ENCODE assay signal across 8 cellular contexts in genomic region chr3:119033393-119034255, GRCh38. TPM values are rescaled to one million over a fixed set of nuclear protein-coding genes. Genes with fewer than 3 reads are reported as not detected.
A peak's percentile ranks its signal among the peaks of the same experiment; 100 is the strongest.
DNase-seq lines count a peak whose midpoint lies in the region; ATAC-seq lines count a peak whose summit lies in the region.

No MANE protein-coding gene starts in this region.

- H3K9ac ChIP-seq in HUES64 (ENCODE audit: low read depth, low read length) (peak overlapping the region; percentile 48), skeletal muscle tissue (ENCODE audit: low read depth in 1 of 3, low read length in 3 of 3) (peak overlapping the region; percentile 54 to 79 (median 78))

- no peaks in the 10 kb centered on the region for H3K4me1 Mint-ChIP-seq in activated T-helper 17 cell treated with anti-CD3 and anti-CD28 coated beads, Interleukin-2, amount 50 U/mL, for 72 hours

- H3K4me3 ChIP-seq in HUES64 (ENCODE audit: low read length), result peak overlapping the region; percentile 72
- H3K4me3 ChIP-seq in iPS-18c (ENCODE audit: insufficient read depth, low read depth, low read length), result peak overlapping the region; percentile 85; the same call in 1 of the 2 replicates
- peak overlapping the region; percentile 70 to 80 (median 77) for H3K4me3 ChIP-seq in skeletal muscle tissue (ENCODE audit: low read length in 3 of 3)

- no peaks in the 10 kb centered on the region for H3K9me3 ChIP-seq in HUES64 (ENCODE audit: insufficient read depth, low read depth, low read length)
- H3K9me3 ChIP-seq in iPS-18c (ENCODE audit: control insufficient read depth, insufficient read depth, low read length), result no peaks in the 10 kb centered on the region
- H3K9me3 ChIP-seq in skeletal muscle tissue (ENCODE audit: control insufficient read depth in 3 of 3, low read length in 3 of 3), result no peaks in the 10 kb centered on the region

- H3K27ac Mint-ChIP-seq in activated T-helper 17 cell treated with anti-CD3 and anti-CD28 coated beads, Interleukin-2, amount 50 U/mL, for 72 hours, result no peak overlapping the region

- H3K36me3 ChIP-seq in HUES64 (ENCODE audit: insufficient read depth, low read length), result no peaks in the 10 kb centered on the region
- no peaks in the 10 kb centered on the region for H3K36me3 ChIP-seq in skeletal muscle tissue (ENCODE audit: control insufficient read depth in 3 of 3, insufficient read depth in 3 of 3, low read length in 3 of 3)

- no peaks in the 10 kb centered on the region for H3K36me3 Mint-ChIP-seq in activated T-helper 17 cell treated with anti-CD3 and anti-CD28 coated beads, Interleukin-2, amount 50 U/mL, for 72 hours (ENCODE audit: low read depth)

- no peak overlapping the region for H3K27ac ChIP-seq in HUES64 (ENCODE audit: low read depth, low read length)
- peak overlapping the region; percentile 41 for H3K27ac ChIP-seq in skeletal muscle tissue (ENCODE audit: low read depth, low read length)

- H3K27me3 ChIP-seq in HUES64 (ENCODE audit: insufficient read depth, low read length), result peaks cover 36% of the 10 kb centered on the region
- H3K27me3 ChIP-seq in skeletal muscle tissue (ENCODE audit: control insufficient read depth in 3 of 3, insufficient read depth in 3 of 3, low read length in 3 of 3), result peaks cover 0 to 3% (median 0%) of the 10 kb centered on the region in 3 donors

- H3K4me1 ChIP-seq in HUES64 (ENCODE audit: insufficient read depth, low read length), result peaks cover 14% of the 10 kb centered on the region
- H3K4me1 ChIP-seq in skeletal muscle tissue (ENCODE audit: control insufficient read depth in 3 of 3, insufficient read depth in 3 of 3, low read length in 3 of 3), result peaks cover 0 to 6% (median 0%) of the 10 kb centered on the region in 3 donors

- H3K4me3 Mint-ChIP-seq in activated T-helper 17 cell treated with anti-CD3 and anti-CD28 coated beads, Interleukin-2, amount 50 U/mL, for 72 hours, result peak overlapping the region; percentile 82

- DNase-seq in NCI-H1417 (lab: John Stamatoyannopoulos, UW) (no peak), cortex of kidney (lab: John Stamatoyannopoulos, UW) (no peak)

- 49% methylated on average over 10 of the region's 14 CpGs for WGBS in HUES64

- no peaks in the 10 kb centered on the region for H3K9me3 Mint-ChIP-seq in activated T-helper 17 cell treated with anti-CD3 and anti-CD28 coated beads, Interleukin-2, amount 50 U/mL, for 72 hours

- ATAC-seq in activated T-helper 17 cell treated with anti-CD3 and anti-CD28 coated beads, Interleukin-2, amount 50 U/mL, for 72 hours (replicated peaks), result no peak
- ATAC-seq in HG02884 (IDR thresholded peaks at IDR 0.05; ENCODE audit: unreplicated experiment) (no peak), GM21447 (IDR thresholded peaks at IDR 0.05; ENCODE audit: unreplicated experiment) (no peak)

- peaks cover 27% of the 10 kb centered on the region for H3K27me3 Mint-ChIP-seq in activated T-helper 17 cell treated with anti-CD3 and anti-CD28 coated beads, Interleukin-2, amount 50 U/mL, for 72 hours

RNA-seq across cellular contexts. Expression of gene IGSF11, which starts 1.0 kb away (rescaled TPM):
- polyA plus RNA-seq in HUES64 (2013, experiment 1 of 2), result 2.8 TPM
- polyA plus RNA-seq in HUES64 (2013, experiment 2 of 2), result 2.3 TPM
- total RNA-seq in activated T-helper 17 cell treated with anti-CD3 and anti-CD28 coated beads, Interleukin-2, amount 50 U/mL, for 72 hours, result under 1 TPM; 0.24 to 0.52 TPM
- 2.6 TPM for total RNA-seq in skeletal muscle tissue
